Comparison of ENCODE assay signal across 9 cellular contexts in genomic region chr11:35179466-35180135, GRCh38. TPM values are rescaled to one million over a fixed set of nuclear protein-coding genes. Genes with fewer than 3 reads are reported as not detected.
A peak's percentile ranks its signal among the peaks of the same experiment; 100 is the strongest.
DNase-seq lines count a peak whose midpoint lies in the region; ATAC-seq, FAIRE-seq and TF ChIP-seq lines count a peak whose summit lies in the region.
"Had no signal": no experiment of that assay in that cellular context is flagged by ENCODE, and none has a peak within 500 bp of the region (broad histone marks: within the 10 kb centered on the region; RNA-seq: fewer than 3 reads in every experiment).

No MANE protein-coding gene starts in this region.

- H3K4me1 ChIP-seq in keratinocyte (ENCODE audit: control insufficient read depth, extremely low read depth, insufficient read depth, low read length) (peaks cover 29% of the 10 kb centered on the region), suprapubic skin (peaks cover 77% of the 10 kb centered on the region)

- dilution Hi-C loops in keratinocyte (cut with MboI; ENCODE audit: extremely low pct_ligation_motif_present, low sequenced_read_pairs) = no loop called here

- ATAC-seq in activated naive CD4-positive, alpha-beta T cell treated with anti-CD3 and anti-CD28 coated beads, Interleukin-2, amount 50 U/mL, for 72 hours = no peak

- peak overlapping the region; percentile 35 for H3K27ac ChIP-seq in keratinocyte (ENCODE audit: control insufficient read depth, insufficient read depth, low read length)
- H3K27ac ChIP-seq in suprapubic skin = peak overlapping the region; percentile 39
- H3K27ac ChIP-seq: right atrium auricular region had no signal

- H3K9me3 ChIP-seq in keratinocyte (ENCODE audit: control insufficient read depth, low read depth, low read length) = no peaks in the 10 kb centered on the region
- H3K9me3 ChIP-seq in suprapubic skin = no peaks in the 10 kb centered on the region
- H3K9me3 ChIP-seq: right atrium auricular region had no signal

- no peak overlapping the region for H2AFZ ChIP-seq in keratinocyte (ENCODE audit: control insufficient read depth, low read length)

- no peak overlapping the region for H3K4me2 ChIP-seq in keratinocyte (ENCODE audit: control insufficient read depth, extremely low read depth, insufficient read depth, low read depth, low read length)

- 50% methylated on average over 2 of the region's 2 CpGs for WGBS in suprapubic skin

- FAIRE-seq in keratinocyte (lab: Jason Lieb, UNC) = no peak

- H3K4me3 ChIP-seq in keratinocyte (ENCODE audit: control insufficient read depth in 2 of 3, extremely low read depth in 1 of 3, insufficient read depth in 2 of 3, low read depth in 1 of 3, low read length in 3 of 3) = no peak overlapping the region
- H3K4me3 ChIP-seq in suprapubic skin = no peak overlapping the region
- H3K4me3 ChIP-seq: right atrium auricular region had no signal

- no peak for TF ChIP-seq EP300 in suprapubic skin (IDR thresholded peaks at IDR 0.05)

- peaks cover 36 to 60% of the 10 kb centered on the region in 2 experiments for H3K36me3 ChIP-seq in keratinocyte (ENCODE audit: control insufficient read depth in 2 of 2, extremely low read depth in 1 of 2, insufficient read depth in 2 of 2, low read length in 2 of 2)
- peaks cover 50% of the 10 kb centered on the region for H3K36me3 ChIP-seq in suprapubic skin

- H3K4me3 Mint-ChIP-seq in activated T-cell treated with anti-CD3 and anti-CD28 coated beads, Interleukin-2, amount 50 U/mL, for 24 hours = peak overlapping the region; percentile 41
- H3K4me3 Mint-ChIP-seq in glutamatergic neuron (ENCODE audit: unreplicated experiment) = no peak overlapping the region

- peaks cover 91% of the 10 kb centered on the region for H3K36me3 Mint-ChIP-seq in activated T-cell treated with anti-CD3 and anti-CD28 coated beads, Interleukin-2, amount 50 U/mL, for 24 hours (ENCODE audit: low read depth)
- H3K36me3 Mint-ChIP-seq in activated naive CD4-positive, alpha-beta T cell treated with anti-CD3 and anti-CD28 coated beads, Interleukin-2, amount 50 U/mL, for 72 hours = peaks cover 55 to 61% of the 10 kb centered on the region in 2 donors
- no peaks in the 10 kb centered on the region for H3K36me3 Mint-ChIP-seq in glutamatergic neuron (ENCODE audit: unreplicated experiment)

- H3K4me1 Mint-ChIP-seq in activated T-cell treated with anti-CD3 and anti-CD28 coated beads, Interleukin-2, amount 50 U/mL, for 24 hours (ENCODE audit: low read depth) = peaks cover 90% of the 10 kb centered on the region
- no peaks in the 10 kb centered on the region for H3K4me1 Mint-ChIP-seq in glutamatergic neuron (ENCODE audit: low read depth, unreplicated experiment)

- no peak for TF ChIP-seq POLR2A in suprapubic skin (IDR thresholded peaks at IDR 0.05)

- DNase-seq in activated T-cell treated with anti-CD3 and anti-CD28 coated beads, Interleukin-2, amount 50 U/mL, for 24 hours = no peak
- no peak for DNase-seq in activated T-cell treated with anti-CD3 and anti-CD28 coated beads, Interleukin-2, amount 50 U/mL, for 1 hour
- DNase-seq in activated naive CD4-positive, alpha-beta T cell treated with anti-CD3 and anti-CD28 coated beads, Interleukin-2, amount 50 U/mL, for 72 hours (ENCODE audit: low spot score in 2 of 2) = no peak
- DNase-seq in keratinocyte (ENCODE audit: low read depth, low spot score) (no peak), suprapubic skin (ENCODE audit: low spot score in 2 of 2) (no peak), CD1c-positive myeloid dendritic cell (ENCODE audit: extremely low spot score) (no peak), glutamatergic neuron (no peak), NCI-H146 treated with DMSO at 0.1 percent for 48 hours (lab: John Stamatoyannopoulos, UW; ENCODE audit: unreplicated experiment) (no peak)

- no peaks in the 10 kb centered on the region for H3K9me3 Mint-ChIP-seq in activated T-cell treated with anti-CD3 and anti-CD28 coated beads, Interleukin-2, amount 50 U/mL, for 24 hours
- no peaks in the 10 kb centered on the region for H3K9me3 Mint-ChIP-seq in activated naive CD4-positive, alpha-beta T cell treated with anti-CD3 and anti-CD28 coated beads, Interleukin-2, amount 50 U/mL, for 72 hours
- H3K9me3 Mint-ChIP-seq in glutamatergic neuron (ENCODE audit: unreplicated experiment) = no peaks in the 10 kb centered on the region

- no peaks in the 10 kb centered on the region for H3K27me3 Mint-ChIP-seq in activated T-cell treated with anti-CD3 and anti-CD28 coated beads, Interleukin-2, amount 50 U/mL, for 24 hours
- H3K27me3 Mint-ChIP-seq in glutamatergic neuron (ENCODE audit: unreplicated experiment) = peaks cover 1% of the 10 kb centered on the region

- H3K9ac ChIP-seq in keratinocyte (ENCODE audit: control insufficient read depth, extremely low read depth, insufficient read depth, low read length) = no peak overlapping the region

- peak overlapping the region; percentile 94 for H3K27ac Mint-ChIP-seq in activated T-cell treated with anti-CD3 and anti-CD28 coated beads, Interleukin-2, amount 50 U/mL, for 24 hours
- peak overlapping the region; percentile 10 to 74 for H3K27ac Mint-ChIP-seq in activated naive CD4-positive, alpha-beta T cell treated with anti-CD3 and anti-CD28 coated beads, Interleukin-2, amount 50 U/mL, for 72 hours
- H3K27ac Mint-ChIP-seq in glutamatergic neuron (ENCODE audit: unreplicated experiment) = no peak overlapping the region

- H4K20me1 ChIP-seq in keratinocyte (ENCODE audit: control insufficient read depth, extremely low read depth, insufficient read depth, low read length) = peaks cover 16% of the 10 kb centered on the region

- H3K9me1 ChIP-seq in keratinocyte (ENCODE audit: control insufficient read depth, extremely low read depth, insufficient read depth, low read length) = no peaks in the 10 kb centered on the region

- peaks cover 87% of the 10 kb centered on the region for H3K79me2 ChIP-seq in keratinocyte (ENCODE audit: control insufficient read depth, insufficient read depth, low read length)

- TF ChIP-seq CTCF in keratinocyte (optimal IDR thresholded peaks at IDR 0.05 in 1 of 3, IDR thresholded peaks at IDR 0.05 in 1 of 3, conservative IDR thresholded peaks at IDR 0.05 in 1 of 3; ENCODE audit: extremely low read depth in 1 of 3, insufficient read depth in 2 of 3, low read length in 3 of 3) = no peak
- no peak for TF ChIP-seq CTCF in suprapubic skin (IDR thresholded peaks at IDR 0.05)
- no peak for TF ChIP-seq CTCF in glutamatergic neuron (IDR thresholded peaks at IDR 0.05; ENCODE audit: partially characterized antibody, unreplicated experiment)

- H3K27me3 ChIP-seq in keratinocyte (ENCODE audit: control insufficient read depth, extremely low read depth, insufficient read depth, low read length) = no peaks in the 10 kb centered on the region
- H3K27me3 ChIP-seq in suprapubic skin = no peaks in the 10 kb centered on the region
- H3K27me3 ChIP-seq: right atrium auricular region had no signal

RNA-seq across cellular contexts. Expression of gene CD44, which starts 40.6 kb away (rescaled TPM):
- 100 to 1,000 TPM; 321 to 381 TPM for total RNA-seq in activated naive CD4-positive, alpha-beta T cell treated with anti-CD3 and anti-CD28 coated beads, Interleukin-2, amount 50 U/mL, for 72 hours
- polyA plus RNA-seq in keratinocyte = 1,621 to 2,271 TPM (median 2,038 TPM) in 3 replicates
- polyA plus RNA-seq in keratinocyte (2011; ENCODE audit: low read depth) = 1,899 TPM
- 704 and 1,157 TPM in 2 replicates for polyA plus RNA-seq in keratinocyte (2011; cell fraction: cytosol; rRNA removed)
- 3,164 and 3,631 TPM in 2 replicates for polyA plus RNA-seq in keratinocyte (2011; cell fraction: nucleus; rRNA removed)
- polyA plus RNA-seq in keratinocyte (2012; ENCODE audit: low replicate concordance) = 637 and 1,345 TPM in 2 replicates
- polyA minus RNA-seq in keratinocyte = 1,693 to 2,971 TPM (median 2,836 TPM) in 3 replicates
- 1,343 TPM for polyA minus RNA-seq in keratinocyte (2011; cell fraction: cytosol; rRNA and poly(A)+ RNA removed)
- 2,671 and 5,354 TPM in 2 replicates for polyA minus RNA-seq in keratinocyte (2011; cell fraction: nucleus; rRNA and poly(A)+ RNA removed)
- total RNA-seq in suprapubic skin (1,000 to 10,000 TPM; 1,361 to 2,207 (median 1,502) TPM), glutamatergic neuron (ENCODE audit: unreplicated experiment) (0.71 TPM)

Comparison
In these comparisons a context has a peak if more than half of its experiments do, and no peak if none do; other contexts are left out.
1. RNA of gene CD44, which starts 40.6 kb away (total RNA-seq): 1,361 to 2,207 TPM in suprapubic skin and 321 to 381 TPM in activated naive CD4-positive, alpha-beta T cell treated with anti-CD3 and anti-CD28 coated beads, Interleukin-2, amount 50 U/mL, for 72 hours; 0.71 TPM in glutamatergic neuron (single experiment); every median in the first group is over 100 times any median in the second.